Comparison of ENCODE assay signal across 8 cellular contexts in the genomic region with DNA sequence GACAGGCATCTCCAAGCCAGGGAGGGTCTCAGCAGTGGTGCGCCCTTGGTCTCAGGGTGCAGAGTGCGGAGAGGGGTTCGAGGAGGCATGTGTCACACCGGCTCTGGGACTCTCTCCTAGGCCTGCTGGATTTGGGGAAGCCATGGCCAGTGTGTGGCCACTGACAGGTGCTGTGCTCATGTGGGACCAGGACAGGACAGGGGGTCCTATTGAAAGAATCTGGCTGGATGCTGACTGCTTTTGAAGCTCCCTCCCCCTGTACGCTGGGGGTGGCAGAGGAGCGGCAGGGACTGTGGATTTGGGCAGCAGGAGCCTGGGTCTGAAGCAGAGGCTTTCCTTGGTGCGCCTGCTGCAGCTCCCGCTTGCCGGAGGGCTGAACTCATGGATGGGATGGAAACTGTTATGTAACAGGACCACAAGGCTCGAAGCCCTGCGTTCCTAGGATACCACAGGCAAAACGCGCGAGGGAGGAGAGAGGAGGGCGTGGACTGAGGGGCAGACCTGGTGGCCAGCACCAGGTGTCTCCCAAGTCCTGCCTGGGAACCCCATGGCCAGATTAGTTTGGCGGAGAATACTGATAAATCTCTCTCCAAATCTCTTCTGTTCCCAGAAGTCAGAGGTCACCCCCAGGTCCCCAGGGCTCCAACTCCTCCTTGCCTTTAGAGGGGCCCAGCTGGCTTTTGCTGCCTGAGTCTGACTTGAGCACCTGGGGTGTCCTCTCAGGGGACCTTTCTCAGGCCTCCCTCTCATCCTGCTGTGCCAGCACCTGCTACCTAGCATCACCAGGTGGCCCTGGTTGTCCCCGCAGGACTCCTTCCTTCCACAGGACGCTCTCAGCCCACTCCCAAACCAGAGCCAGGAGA. TPM values are rescaled to one million over a fixed set of nuclear protein-coding genes. Genes with fewer than 3 reads are reported as not detected.
DNase-seq lines count a peak whose midpoint lies in the region; ATAC-seq and TF ChIP-seq lines count a peak whose summit lies in the region.

No MANE protein-coding gene starts in this region.

- no peaks in the 10 kb centered on the region for H3K9me3 ChIP-seq in muscle layer of colon (ENCODE audit: low read length)

- no peaks in the 10 kb centered on the region for H3K36me3 Mint-ChIP-seq in activated CD4-positive, alpha-beta T cell treated with anti-CD3 and anti-CD28 coated beads for 36 hours (ENCODE audit: low read depth)

- CTCF ChIA-PET in activated CD4-positive, alpha-beta T cell treated with anti-CD3 and anti-CD28 coated beads for 36 hours (lab: Charles Lee) = interaction anchor here (0.8 to 1.2 kb wide), 2 partner anchors 131 to 700 kb away, joined by 3 read pairs; no protein-coding TSS in a partner anchor

- H3K27me3 ChIP-seq in ACC112 (ENCODE audit: insufficient read depth, low read length) (no peaks in the 10 kb centered on the region), dorsolateral prefrontal cortex (no peaks in the 10 kb centered on the region), muscle layer of colon (ENCODE audit: control insufficient read depth in 1 of 2, insufficient read depth in 2 of 2, low read length in 2 of 2) (no peaks in the 10 kb centered on the region)

- no peak for TF ChIP-seq CTCF in LNCaP clone FGC (IDR thresholded peaks at IDR 0.05; ENCODE audit: control insufficient read depth, extremely low read depth, insufficient read depth)
- no peak for TF ChIP-seq CTCF in dorsolateral prefrontal cortex (IDR thresholded peaks at IDR 0.05 in 54 of 56, conservative IDR thresholded peaks at IDR 0.05 in 2 of 56; ENCODE audit: low read depth in 1 of 56, partially characterized antibody in 56 of 56)

- no peaks in the 10 kb centered on the region for H3K4me1 Mint-ChIP-seq in activated CD4-positive, alpha-beta T cell treated with anti-CD3 and anti-CD28 coated beads for 36 hours

- no peak overlapping the region for H3K4me3 Mint-ChIP-seq in activated CD4-positive, alpha-beta T cell treated with anti-CD3 and anti-CD28 coated beads for 36 hours

- DNase-seq in LNCaP clone FGC (ENCODE audit: low read depth) (no peak), dorsolateral prefrontal cortex (peak in 9 of 10 donors; percentile 48 to 76 (median 67))
- no peak for DNase-seq in activated CD4-positive, alpha-beta T cell treated with anti-CD3 and anti-CD28 coated beads for 36 hours

- peak overlapping the region; percentile 67 for H3K9ac ChIP-seq in muscle layer of colon (ENCODE audit: low read length)

- no peaks in the 10 kb centered on the region for H3K9me3 Mint-ChIP-seq in activated CD4-positive, alpha-beta T cell treated with anti-CD3 and anti-CD28 coated beads for 36 hours (ENCODE audit: low read depth)

- H3K27ac Mint-ChIP-seq in activated CD4-positive, alpha-beta T cell treated with anti-CD3 and anti-CD28 coated beads for 36 hours = no peak overlapping the region

- H3K4me3 ChIP-seq in ACC112 (ENCODE audit: low read depth, low read length) = peak overlapping the region; percentile 44; the same call in 1 of the 2 replicates
- H3K4me3 ChIP-seq in LNCaP clone FGC (ENCODE audit: low read depth, low read length) = peak overlapping the region; percentile 43
- peak overlapping the region; percentile 44 to 90 (median 73) for H3K4me3 ChIP-seq in dorsolateral prefrontal cortex
- H3K4me3 ChIP-seq in muscle layer of colon (ENCODE audit: low read depth in 1 of 2, low read length in 2 of 2) = peak overlapping the region; percentile 68 to 82

- POLR2A ChIA-PET in activated CD4-positive, alpha-beta T cell treated with anti-CD3 and anti-CD28 coated beads for 36 hours (lab: Charles Lee) = interaction anchor here (2.9 kb wide), 1 partner anchor 14 kb away, joined by 13 read pairs; a partner anchor contains a TSS

- peaks cover 9% of the 10 kb centered on the region for H3K4me1 ChIP-seq in ACC112 (ENCODE audit: control insufficient read depth, insufficient read depth, low read length, unreplicated experiment)
- H3K4me1 ChIP-seq in muscle layer of colon (ENCODE audit: insufficient read depth, low read length) = peaks cover 32% of the 10 kb centered on the region

- intact Hi-C loops in dorsolateral prefrontal cortex (cut with DNase I) = loop anchor here (2.0 to 5.0 kb wide), 5 partner anchors 13 to 81 kb away; a partner anchor contains a TSS
- intact Hi-C loops in activated CD4-positive, alpha-beta T cell treated with anti-CD3 and anti-CD28 coated beads for 36 hours (cut with DNase I, micrococcal nuclease) = no loop called here

- H3K27me3 Mint-ChIP-seq in activated CD4-positive, alpha-beta T cell treated with anti-CD3 and anti-CD28 coated beads for 36 hours = no peaks in the 10 kb centered on the region

- H2AFZ ChIP-seq in ACC112 (ENCODE audit: low read length, unreplicated experiment) = no peak overlapping the region

- H3K79me2 ChIP-seq in ACC112 (ENCODE audit: control insufficient read depth, insufficient read depth, low read length, unreplicated experiment) = no peaks in the 10 kb centered on the region

- H3K27ac ChIP-seq in ACC112 (ENCODE audit: low read depth, low read length) = no peak overlapping the region
- H3K27ac ChIP-seq in dorsolateral prefrontal cortex = peak overlapping the region; percentile 76 to 99 (median 96)
- peak overlapping the region; percentile 76 for H3K27ac ChIP-seq in muscle layer of colon (ENCODE audit: low read depth, low read length)

- H3K36me3 ChIP-seq in ACC112 (ENCODE audit: insufficient read depth, low read length) = no peaks in the 10 kb centered on the region
- H3K36me3 ChIP-seq in muscle layer of colon (ENCODE audit: insufficient read depth, low read length) = peaks cover 10% of the 10 kb centered on the region

- ATAC-seq in HG03571 (IDR thresholded peaks at IDR 0.05; ENCODE audit: unreplicated experiment) (no peak), GM18517 (IDR thresholded peaks at IDR 0.05; ENCODE audit: unreplicated experiment) (no peak), HG03460 (IDR thresholded peaks at IDR 0.05; ENCODE audit: unreplicated experiment) (no peak)
- ATAC-seq in activated CD4-positive, alpha-beta T cell treated with anti-CD3 and anti-CD28 coated beads for 36 hours = no peak

RNA-seq across cellular contexts. Expression of a gene that starts 13.8 kb away (rescaled TPM):
- 100 to 1,000 TPM in 77 of 120 experiments, 10 to 100 TPM in 43; 47.8 to 173 (median 111) TPM for total RNA-seq in dorsolateral prefrontal cortex
- 1 to 10 TPM; 1.7 to 2.2 TPM for total RNA-seq in activated CD4-positive, alpha-beta T cell treated with anti-CD3 and anti-CD28 coated beads for 36 hours

Comparison
In these comparisons a context has a peak if more than half of its experiments do, and no peak if none do; other contexts are left out.
1. DNase-seq: peak in dorsolateral prefrontal cortex (9 of 10); none in LNCaP clone FGC (single experiment) and activated CD4-positive, alpha-beta T cell treated with anti-CD3 and anti-CD28 coated beads for 36 hours (single experiment).
2. RNA of a gene that starts 13.8 kb away (total RNA-seq): 47.8 to 173 TPM in dorsolateral prefrontal cortex; 1.7 to 2.2 TPM in activated CD4-positive, alpha-beta T cell treated with anti-CD3 and anti-CD28 coated beads for 36 hours; every median in the first group is over 10 times any median in the second.
3. intact Hi-C loops: an anchor here in dorsolateral prefrontal cortex (2.0 to 5.0 kb wide); none called in activated CD4-positive, alpha-beta T cell treated with anti-CD3 and anti-CD28 coated beads for 36 hours.
4. Peak in every context shown above with its lines, with median percentiles within 50 percentile points of each other: H3K4me3 ChIP-seq.